8 cellular contexts compared by ENCODE assay signal in genomic region chr1:26677306-26678115, GRCh38. TPM values are rescaled to one million over a fixed set of nuclear protein-coding genes. Genes with fewer than 3 reads are reported as not detected.
A peak's percentile ranks its signal among the peaks of the same experiment; 100 is the strongest.
DNase-seq lines count a peak whose midpoint lies in the region; ATAC-seq and TF ChIP-seq lines count a peak whose summit lies in the region.

No MANE protein-coding gene starts in this region.

- no peaks in the 10 kb centered on the region for H3K36me3 ChIP-seq in endodermal cell (ENCODE audit: control insufficient read depth, insufficient read depth, low read length)
- H3K36me3 ChIP-seq in mucosa of rectum (ENCODE audit: control insufficient read depth in 2 of 2, insufficient read depth in 2 of 2, low read length in 2 of 2) = no peaks in the 10 kb centered on the region
- no peaks in the 10 kb centered on the region for H3K36me3 ChIP-seq in suprapubic skin

- peak overlapping the region; percentile 5 for H3K27ac Mint-ChIP-seq in endodermal cell

- H3K4me1 ChIP-seq in endodermal cell (ENCODE audit: control insufficient read depth, insufficient read depth, low read length) = no peaks in the 10 kb centered on the region
- peaks cover 7 to 8% of the 10 kb centered on the region in 2 donors for H3K4me1 ChIP-seq in mucosa of rectum (ENCODE audit: control insufficient read depth in 2 of 2, insufficient read depth in 2 of 2, low read length in 2 of 2)
- peaks cover 11% of the 10 kb centered on the region for H3K4me1 ChIP-seq in suprapubic skin

- H3K9me3 Mint-ChIP-seq in endodermal cell = no peaks in the 10 kb centered on the region

- TF ChIP-seq CTCF in endodermal cell (conservative IDR thresholded peaks at IDR 0.05) (peak; percentile 78), suprapubic skin (IDR thresholded peaks at IDR 0.05) (peak; percentile 48 to 52)

- peak; percentile 61 for DNase-seq in AG20443 (ENCODE audit: low spot score)
- DNase-seq in HPDE6-E6E7 (ENCODE audit: extremely low spot score) = peak; percentile 89
- DNase-seq in NOMO-1 (lab: John Stamatoyannopoulos, UW; ENCODE audit: unreplicated experiment in 2 of 2) = peak; percentile 83 to 88
- peak in 2 of 3 experiments; percentile 7 to 12 for DNase-seq in activated CD8-positive, alpha-beta memory T cell treated with anti-CD3 and anti-CD28 coated beads for 48 hours (ENCODE audit: low read depth in 2 of 3, low spot score in 2 of 3)
- peak; percentile 91 for DNase-seq in endodermal cell
- peak; percentile 71 to 82 for DNase-seq in suprapubic skin (ENCODE audit: low spot score in 2 of 2)

- H3K9me3 ChIP-seq in endodermal cell (ENCODE audit: control insufficient read depth, low read length) = no peaks in the 10 kb centered on the region
- H3K9me3 ChIP-seq in mucosa of rectum (ENCODE audit: control insufficient read depth in 2 of 2, low read length in 2 of 2) = no peaks in the 10 kb centered on the region
- no peaks in the 10 kb centered on the region for H3K9me3 ChIP-seq in suprapubic skin

- H3K4me3 Mint-ChIP-seq in endodermal cell = no peak overlapping the region

- H3K4me1 Mint-ChIP-seq in endodermal cell = peaks cover 16% of the 10 kb centered on the region

- H3K27ac ChIP-seq in endodermal cell (ENCODE audit: low read depth, low read length) = no peak overlapping the region
- H3K27ac ChIP-seq in mucosa of rectum (ENCODE audit: low read depth in 2 of 2, low read length in 2 of 2) = peak overlapping the region in 1 of 2 donors; percentile 34
- no peak overlapping the region for H3K27ac ChIP-seq in suprapubic skin

- H3K27me3 ChIP-seq in endodermal cell (ENCODE audit: control insufficient read depth, insufficient read depth, low read length, poor library complexity, severe bottlenecking) (no peaks in the 10 kb centered on the region), mucosa of rectum (ENCODE audit: control insufficient read depth in 2 of 2, insufficient read depth in 2 of 2, low read length in 2 of 2) (no peaks in the 10 kb centered on the region), suprapubic skin (no peaks in the 10 kb centered on the region)

- TF ChIP-seq POLR2A in suprapubic skin (IDR thresholded peaks at IDR 0.05) = no peak

- H3K27me3 Mint-ChIP-seq in endodermal cell (ENCODE audit: insufficient read depth) = no peaks in the 10 kb centered on the region

- ATAC-seq in GM18909 (IDR thresholded peaks at IDR 0.05; ENCODE audit: poor library complexity, unreplicated experiment) = peak; percentile 80

- WGBS in endodermal cell (ENCODE audit: insufficient coverage in 1 of 2, insufficient read length in 1 of 2), 2 experiments = 60 to 63% methylated on average over 8 to 9 of the region's 9 CpGs
- 9% methylated on average over 9 of the region's 9 CpGs for WGBS in suprapubic skin

- H3K9ac ChIP-seq in endodermal cell (ENCODE audit: extremely low read depth, low read length, poor library complexity, severe bottlenecking) (no peak overlapping the region), mucosa of rectum (ENCODE audit: low read depth in 1 of 2, low read length in 2 of 2) (peak overlapping the region; percentile 54 to 61)

- no peaks in the 10 kb centered on the region for H3K36me3 Mint-ChIP-seq in endodermal cell (ENCODE audit: low read depth)

- H3K4me3 ChIP-seq in endodermal cell (ENCODE audit: low read length) (no peak overlapping the region), mucosa of rectum (ENCODE audit: low read length in 2 of 2) (peak overlapping the region; percentile 48), suprapubic skin (peak overlapping the region; percentile 20)

- TF ChIP-seq EP300 in suprapubic skin (IDR thresholded peaks at IDR 0.05) = no peak

RNA-seq across cellular contexts. Expression of gene ARID1A, which starts 18.3 kb away (rescaled TPM):
- total RNA-seq in endodermal cell (100 to 1,000 TPM; 118 to 128 TPM), suprapubic skin (10 to 100 TPM; 77.2 to 90.0 (median 83.5) TPM)
- polyA plus RNA-seq in endodermal cell (2013, experiment 1 of 2) = 83.1 TPM
- polyA plus RNA-seq in endodermal cell (2013, experiment 2 of 2) = 81.4 TPM

Comparison
In these comparisons a context has a peak if more than half of its experiments do, and no peak if none do; other contexts are left out.
1. DNase-seq: peak in every context shown above with its lines; median percentile 91 in endodermal cell; 89 in HPDE6-E6E7; 86 in NOMO-1; 76 in suprapubic skin; 61 in AG20443; 10 in activated CD8-positive, alpha-beta memory T cell treated with anti-CD3 and anti-CD28 coated beads for 48 hours.